In genomic region chr6:117078624-117079023, GRCh38 we compare ENCODE assay signal across 18 cellular contexts.
"Had no signal": no experiment of that assay in that cellular context is flagged by ENCODE, and none has a peak within 500 bp of the region (broad histone marks: within the 10 kb centered on the region; RNA-seq: fewer than 3 reads in every experiment).

No MANE protein-coding gene starts in this region.

- H3K4me1 ChIP-seq: gastrocnemius medialis, psoas muscle, right lobe of liver, spleen had no signal

- H3K36me3 ChIP-seq: gastrocnemius medialis, heart right ventricle, left ventricle myocardium inferior, right lobe of liver, spleen had no signal

- ATAC-seq: gastrocnemius medialis; heart right ventricle; psoas muscle; right lobe of liver; stimulated activated naive B cell treated with anti-CD40 and anti-IgM and Interleukin-4, amounts not matched to agents 10 μg/mL and 1 μg/mL and 100 μg/mL, for 72 hours had no signal

- H3K9me3 ChIP-seq: gastrocnemius medialis, left ventricle myocardium inferior, psoas muscle, right lobe of liver had no signal

- DNase-seq: activated CD4-positive, alpha-beta T cell treated with anti-CD3 and anti-CD28 coated beads, Interleukin-2, amount 10 ng/mL, durations not matched to agents 7 days and 5 days; activated CD4-positive, CD25-positive, alpha-beta regulatory T cell; activated CD8-positive, alpha-beta memory T cell treated with anti-CD3 and anti-CD28 coated beads for 24 hours; activated naive CD4-positive, alpha-beta T cell treated with Interleukin-2 at 50 U/mL for 16 hours; effector CD8-positive, alpha-beta T cell; gastrocnemius medialis; heart right ventricle; islet precursor cell; left ventricle myocardium inferior; nephron progenitor cell; psoas muscle; right lobe of liver; spleen; stimulated activated CD4-positive, alpha-beta T cell treated with anti-CD3 and anti-CD28 coated beads, Interleukin-1b, Interleukin-23, amount 100 ng/mL, for 48 hours; stimulated activated naive B cell treated with anti-CD40 and anti-IgM and Interleukin-4, amounts not matched to agents 10 μg/mL and 1 μg/mL and 100 μg/mL, for 72 hours; trophoblast cell had no signal

- H3K4me3 ChIP-seq: coronary artery, gastrocnemius medialis, heart right ventricle, left ventricle myocardium inferior, psoas muscle, right lobe of liver, spleen had no signal

- H3K27ac ChIP-seq: coronary artery, epithelial cell of prostate, gastrocnemius medialis, heart right ventricle, left ventricle myocardium inferior, psoas muscle, right lobe of liver, spleen had no signal

- H3K27me3 ChIP-seq: gastrocnemius medialis, heart right ventricle, right lobe of liver, spleen had no signal
